15 cellular contexts compared by ENCODE assay signal in the genomic region with DNA sequence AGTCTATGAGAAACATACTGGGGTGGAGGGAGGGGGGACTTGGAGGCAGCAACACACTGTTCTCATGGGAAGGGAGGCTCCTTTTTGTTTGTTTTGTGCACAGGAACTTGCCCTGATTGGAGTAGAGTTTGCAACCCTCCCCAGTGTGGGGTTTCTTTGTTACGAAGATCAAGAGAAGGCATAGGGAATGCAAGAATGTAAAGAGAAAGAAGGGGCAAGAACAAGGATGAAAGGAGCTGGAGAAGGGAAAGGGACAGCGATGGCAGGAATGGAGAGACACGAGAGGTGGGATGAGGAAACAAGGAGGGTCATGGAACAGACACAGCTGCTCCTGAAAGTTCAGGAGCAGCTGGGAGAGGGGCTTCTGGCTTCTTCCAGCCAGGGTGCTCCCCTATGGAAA.
DNase-seq lines count a peak whose midpoint lies in the region; ATAC-seq, FAIRE-seq and TF ChIP-seq lines count a peak whose summit lies in the region.
"Had no signal": no experiment of that assay in that cellular context is flagged by ENCODE, and none has a peak within 500 bp of the region (broad histone marks: within the 10 kb centered on the region; RNA-seq: fewer than 3 reads in every experiment).

No MANE protein-coding gene starts in this region.

- no peaks in the 10 kb centered on the region for H3K9me3 ChIP-seq in H9 (ENCODE audit: control insufficient read depth, low read depth, low read length)
- H3K9me3 ChIP-seq in astrocyte (ENCODE audit: insufficient read depth, low read depth, low read length): no peaks in the 10 kb centered on the region
- no peaks in the 10 kb centered on the region for H3K9me3 ChIP-seq in iPS-15b (ENCODE audit: control insufficient read depth, insufficient read depth, low read length)
- no peaks in the 10 kb centered on the region for H3K9me3 ChIP-seq in neural progenitor cell (ENCODE audit: low read depth)
- no peaks in the 10 kb centered on the region for H3K9me3 ChIP-seq in psoas muscle

- no peak overlapping the region for H2AFZ ChIP-seq in H9 (ENCODE audit: low read length)
- no peak overlapping the region for H2AFZ ChIP-seq in astrocyte (ENCODE audit: low read depth, low read length)
- H2AFZ ChIP-seq in neural progenitor cell (replicated peaks): peak overlapping the region; percentile 89

- H3K27me3 Mint-ChIP-seq in H9 (ENCODE audit: low read depth): no peaks in the 10 kb centered on the region
- no peaks in the 10 kb centered on the region for H3K27me3 Mint-ChIP-seq in astrocyte (ENCODE audit: low read depth, unreplicated experiment)
- peaks cover 3% of the 10 kb centered on the region for H3K27me3 Mint-ChIP-seq in neural progenitor cell (ENCODE audit: insufficient read depth, low read depth)
- H3K27me3 Mint-ChIP-seq: CD4-positive, CD25-positive, alpha-beta regulatory T cell had no signal

- H3F3A ChIP-seq in neural progenitor cell (ENCODE audit: low read depth): peaks cover 36% of the 10 kb centered on the region

- H2BK15ac ChIP-seq in H9 (ENCODE audit: low read depth, low read length): no peak overlapping the region

- no peaks in the 10 kb centered on the region for H3K23me2 ChIP-seq in H9 (ENCODE audit: insufficient read length, low read depth, low read length, poor library complexity, severe bottlenecking)

- peak overlapping the region; percentile 30 to 64 for H3K4me3 Mint-ChIP-seq in H9
- no peak overlapping the region for H3K4me3 Mint-ChIP-seq in astrocyte (ENCODE audit: unreplicated experiment)
- peak overlapping the region; percentile 31 for H3K4me3 Mint-ChIP-seq in neural progenitor cell
- H3K4me3 Mint-ChIP-seq: CD4-positive, CD25-positive, alpha-beta regulatory T cell had no signal

- no peak for FAIRE-seq in astrocyte (lab: Jason Lieb, UNC)
- FAIRE-seq: GM12892 had no signal

- no peak overlapping the region for H4K8ac ChIP-seq in H9 (replicated peaks; ENCODE audit: insufficient read length, low read depth, low read length)

- no CpG with 5 or more reads among the region's 3 CpGs for WGBS in H9 (ENCODE audit: extremely low coverage, insufficient read length, low lambda C conversion rate)
- 31 to 62% (median 52%) methylated on average over 3 of the region's 3 CpGs for WGBS in psoas muscle, 3 donors

- no peak overlapping the region for H4K5ac ChIP-seq in H9 (ENCODE audit: insufficient read length, low read depth, low read length)

- no peak overlapping the region for H3K4ac ChIP-seq in H9 (ENCODE audit: low read depth, low read length)

- H3K79me1 ChIP-seq in H9 (ENCODE audit: insufficient read depth, low read depth, low read length, poor library complexity, severe bottlenecking): no peaks in the 10 kb centered on the region

- H3K9me3 Mint-ChIP-seq in H9: no peaks in the 10 kb centered on the region
- H3K9me3 Mint-ChIP-seq in astrocyte (ENCODE audit: unreplicated experiment): no peaks in the 10 kb centered on the region
- H3K9me3 Mint-ChIP-seq in neural progenitor cell: no peaks in the 10 kb centered on the region

- H3K79me2 ChIP-seq in H9 (ENCODE audit: insufficient read depth, low read length): no peaks in the 10 kb centered on the region
- peaks cover 14% of the 10 kb centered on the region for H3K79me2 ChIP-seq in astrocyte (ENCODE audit: insufficient read depth, low read length)
- H3K79me2 ChIP-seq in neural progenitor cell (ENCODE audit: low read depth): no peaks in the 10 kb centered on the region

- no peak overlapping the region for H3K14ac ChIP-seq in H9 (ENCODE audit: insufficient read depth, low read length)

- no peak overlapping the region for H3K27ac ChIP-seq in H9 (ENCODE audit: insufficient read length, low read depth, low read length)
- H3K27ac ChIP-seq in astrocyte (ENCODE audit: low read depth, low read length): no peak overlapping the region
- H3K27ac ChIP-seq in neural progenitor cell: peak overlapping the region; percentile 82
- no peak overlapping the region for H3K27ac ChIP-seq in psoas muscle

- no peak overlapping the region for H4K91ac ChIP-seq in H9 (ENCODE audit: insufficient read length, low read depth, low read length)

- no peak overlapping the region for H3K18ac ChIP-seq in H9 (ENCODE audit: insufficient read length, low read depth, low read length)

- H3K4me1 ChIP-seq in H9 (ENCODE audit: insufficient read depth, low read length) (peaks cover 23% of the 10 kb centered on the region), astrocyte (ENCODE audit: insufficient read depth, low read length) (peaks cover 24% of the 10 kb centered on the region), iPS-15b (ENCODE audit: control insufficient read depth, insufficient read depth, low read length) (peaks cover 29% of the 10 kb centered on the region), neural progenitor cell (peaks cover 52% of the 10 kb centered on the region), psoas muscle (no peaks in the 10 kb centered on the region)

- no peak overlapping the region for H2BK5ac ChIP-seq in H9 (ENCODE audit: insufficient read length, low read length)

- H3K27ac Mint-ChIP-seq in H9 (peak overlapping the region; percentile 71 to 97 (median 92)), astrocyte (ENCODE audit: unreplicated experiment) (peak overlapping the region; percentile 63), neural progenitor cell (peak overlapping the region; percentile 8)

- TF ChIP-seq CTCF in H9 (conservative IDR thresholded peaks at IDR 0.05): no peak
- no peak for TF ChIP-seq CTCF in astrocyte (IDR thresholded peaks at IDR 0.05; ENCODE audit: insufficient read depth, low read depth, low read length)
- TF ChIP-seq CTCF in neural progenitor cell (IDR thresholded peaks at IDR 0.05): no peak
- no peak for TF ChIP-seq CTCF in psoas muscle (IDR thresholded peaks at IDR 0.05)

- DNase-seq in H9 (peak; percentile 84), astrocyte (ENCODE audit: low read depth) (no peak), neural progenitor cell (ENCODE audit: low spot score) (peak; percentile 70), psoas muscle (no peak)
- no peak for DNase-seq in activated T-cell treated with anti-CD3 and anti-CD28 coated beads, Interleukin-2, amount 50 U/mL, for 1 hour
- DNase-seq: AML-193; CD4-positive, CD25-positive, alpha-beta regulatory T cell; GDM1; NCI-H1436; NCI-H2081; NCI-H510A treated with DMSO at 0.1 percent for 48 hours; RPMI8226 had no signal

- no peaks in the 10 kb centered on the region for H4K20me1 ChIP-seq in H9 (ENCODE audit: control insufficient read depth, insufficient read depth, insufficient read length)
- H4K20me1 ChIP-seq in astrocyte (ENCODE audit: insufficient read depth, low read length): no peaks in the 10 kb centered on the region
- no peaks in the 10 kb centered on the region for H4K20me1 ChIP-seq in neural progenitor cell (ENCODE audit: low read depth)

- H3T11ph ChIP-seq in H9 (ENCODE audit: low read length): no peak overlapping the region

- H2BK12ac ChIP-seq in H9 (ENCODE audit: insufficient read length, low read depth, low read length): no peak overlapping the region

- no peak overlapping the region for H2AK5ac ChIP-seq in H9 (ENCODE audit: insufficient read length, low read length)

- ATAC-seq in HG03457 (IDR thresholded peaks at IDR 0.05; ENCODE audit: unreplicated experiment) (no peak), psoas muscle (no peak)

- H3K4me3 ChIP-seq in astrocyte (ENCODE audit: insufficient read depth, low read depth, low read length) (no peak overlapping the region), iPS-15b (ENCODE audit: low read depth, low read length) (peak overlapping the region; percentile 0), neural progenitor cell (peak overlapping the region; percentile 27), psoas muscle (no peak overlapping the region)

- peak overlapping the region; percentile 22 for H3K4me2 ChIP-seq in H9 (ENCODE audit: insufficient read depth, insufficient read length, low read length)
- H3K4me2 ChIP-seq in astrocyte (ENCODE audit: low read length): no peak overlapping the region
- H3K4me2 ChIP-seq in neural progenitor cell: peak overlapping the region; percentile 76

- no peak overlapping the region for H2BK120ac ChIP-seq in H9 (ENCODE audit: low read depth, low read length, poor library complexity, severe bottlenecking)

- no peaks in the 10 kb centered on the region for H3K27me3 ChIP-seq in H9 (ENCODE audit: insufficient read depth, low read length)
- H3K27me3 ChIP-seq in astrocyte (ENCODE audit: insufficient read depth, low read length): no peaks in the 10 kb centered on the region
- H3K27me3 ChIP-seq in iPS-15b (ENCODE audit: control insufficient read depth, insufficient read depth, low read length): no peaks in the 10 kb centered on the region
- H3K27me3 ChIP-seq in neural progenitor cell: no peaks in the 10 kb centered on the region
- no peaks in the 10 kb centered on the region for H3K27me3 ChIP-seq in psoas muscle (ENCODE audit: insufficient read depth in 3 of 3, low read length in 2 of 3)

- H3K4me1 Mint-ChIP-seq in H9 (peaks cover 73 to 75% of the 10 kb centered on the region in 2 experiments), astrocyte (ENCODE audit: low read depth, unreplicated experiment) (peaks cover 49% of the 10 kb centered on the region), neural progenitor cell (peaks cover 34% of the 10 kb centered on the region)
- H3K4me1 Mint-ChIP-seq: CD4-positive, CD25-positive, alpha-beta regulatory T cell had no signal

- H3K36me3 Mint-ChIP-seq in H9 (ENCODE audit: insufficient read depth in 1 of 3, low read depth in 3 of 3) (peaks cover 0 to 7% (median 2%) of the 10 kb centered on the region in 3 experiments; a peak in 3 of 7 replicates), astrocyte (ENCODE audit: low read depth, unreplicated experiment) (peaks cover 8% of the 10 kb centered on the region), neural progenitor cell (peaks cover 2% of the 10 kb centered on the region)
- H3K36me3 Mint-ChIP-seq: CD4-positive, CD25-positive, alpha-beta regulatory T cell had no signal

- no peak overlapping the region for H3K56ac ChIP-seq in H9 (ENCODE audit: insufficient read length, low read depth, low read length)

- no peak overlapping the region for H3K9ac ChIP-seq in H9 (ENCODE audit: extremely low read depth, insufficient read length, low read length)
- H3K9ac ChIP-seq in astrocyte (ENCODE audit: low read length): no peak overlapping the region
- no peak overlapping the region for H3K9ac ChIP-seq in iPS-15b (ENCODE audit: low read depth, low read length)
- no peak overlapping the region for H3K9ac ChIP-seq in neural progenitor cell

- no peak overlapping the region for H3K23ac ChIP-seq in H9 (ENCODE audit: insufficient read length, low read depth, low read length)

- intact Hi-C loops in psoas muscle (cut with DNase I): no loop called here

- no peak overlapping the region for H2BK20ac ChIP-seq in H9 (ENCODE audit: low read depth, low read length, poor library complexity, severe bottlenecking)

- H3K36me3 ChIP-seq in astrocyte (ENCODE audit: insufficient read depth, low read length) (no peaks in the 10 kb centered on the region), iPS-15b (ENCODE audit: control insufficient read depth, insufficient read depth, low read length) (no peaks in the 10 kb centered on the region), neural progenitor cell (no peaks in the 10 kb centered on the region), psoas muscle (ENCODE audit: insufficient read depth in 1 of 2, low read depth in 1 of 2) (no peaks in the 10 kb centered on the region)

Comparison
In these comparisons a context has a peak if more than half of its experiments do, and no peak if none do; other contexts are left out.
1. DNase-seq: peak in H9 (single experiment) and neural progenitor cell (single experiment); none in astrocyte (single experiment), activated T-cell treated with anti-CD3 and anti-CD28 coated beads, Interleukin-2, amount 50 U/mL, for 1 hour (single experiment) and psoas muscle (0 of 2).
2. H3K27ac Mint-ChIP-seq: peak in every context shown above with its lines; median percentile 92 in H9; 63 in astrocyte; 8 in neural progenitor cell.
3. H3K4me3 ChIP-seq: peak in iPS-15b (single experiment) and neural progenitor cell (single experiment); none in astrocyte (single experiment) and psoas muscle (single experiment).